12 cellular contexts compared by ENCODE assay signal in the genomic region with DNA sequence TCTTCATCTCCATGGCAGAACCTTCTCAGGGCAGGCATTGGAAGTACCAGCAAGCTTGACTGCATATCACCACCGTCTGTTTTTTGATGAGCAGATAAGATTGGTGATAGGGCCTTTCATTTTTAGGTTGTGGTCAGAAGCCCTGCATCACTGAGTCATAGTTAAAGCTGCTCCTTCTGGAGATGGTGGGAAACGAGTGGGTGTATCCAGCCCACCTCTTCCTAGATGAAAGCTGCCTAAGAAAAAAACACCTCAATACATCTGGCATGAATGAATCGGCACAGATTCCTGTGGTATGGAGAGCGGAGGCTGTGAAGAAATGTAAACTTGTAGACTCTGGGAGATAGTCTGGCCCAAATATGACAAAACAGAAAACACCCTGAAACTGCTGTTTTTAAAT.
DNase-seq lines count a peak whose midpoint lies in the region; ATAC-seq and TF ChIP-seq lines count a peak whose summit lies in the region.
"Had no signal": no experiment of that assay in that cellular context is flagged by ENCODE, and none has a peak within 500 bp of the region (broad histone marks: within the 10 kb centered on the region; RNA-seq: fewer than 3 reads in every experiment).

No MANE protein-coding gene starts in this region.

- no peaks in the 10 kb centered on the region for H3K27me3 Mint-ChIP-seq in WTC11 (ENCODE audit: low read depth)

- CTCF ChIA-PET in WTC11 (lab: Charles Lee) = no interaction called here

- DNase-seq in activated effector memory CD4-positive, alpha-beta T cell treated with anti-CD3 and anti-CD28 coated beads, Interleukin-2, amount 50 U/mL, for 16 hours = peak; percentile 70
- DNase-seq in activated effector memory CD4-positive, alpha-beta T cell treated with Interleukin-2 at 50 U/mL for 16 hours = no peak
- DNase-seq in activated T-cell treated with anti-CD3 and anti-CD28 coated beads for 48 hours (ENCODE audit: low read depth) (peak; percentile 21), fibroblast of the aortic adventitia (ENCODE audit: low read depth) (peak; percentile 12), WTC11 (ENCODE audit: low spot score) (no peak), DMS53 (lab: John Stamatoyannopoulos, UW) (no peak), NCI-H1092 (lab: John Stamatoyannopoulos, UW) (no peak)
- peak; percentile 9 for DNase-seq in stimulated activated naive CD8-positive, alpha-beta T cell treated with anti-CD3 and anti-CD28 coated beads, Interleukin-15, Interleukin-2, amounts not matched to agents 100 U/mL and 50 U/mL, for 24 hours
- DNase-seq: left colon; NCI-H1436; NK-92 treated with Interleukin-12 subunit alpha and Interleukin-12 subunit beta, amount 100 ng/mL, for 24 hours had no signal

- H3K9me3 Mint-ChIP-seq in WTC11 = peaks cover 2% of the 10 kb centered on the region; the same call in 1 of the 2 replicates

- no peaks in the 10 kb centered on the region for H3K4me1 Mint-ChIP-seq in WTC11
- H3K4me1 Mint-ChIP-seq: central memory CD8-positive, alpha-beta T cell had no signal

- ATAC-seq in stimulated activated naive CD8-positive, alpha-beta T cell treated with anti-CD3 and anti-CD28 coated beads, Interleukin-15, Interleukin-2, amounts not matched to agents 100 U/mL and 50 U/mL, for 24 hours = peak; percentile 60
- no peak for ATAC-seq in WTC11
- ATAC-seq: left colon had no signal

- POLR2A ChIA-PET in WTC11 (lab: Charles Lee) = no interaction called here

- no peak overlapping the region for H3K27ac Mint-ChIP-seq in WTC11

- no peak overlapping the region for H3K4me3 Mint-ChIP-seq in WTC11
- H3K4me3 Mint-ChIP-seq: central memory CD8-positive, alpha-beta T cell had no signal

- no peak for TF ChIP-seq CTCF in fibroblast of the aortic adventitia (IDR thresholded peaks at IDR 0.05; ENCODE audit: insufficient read depth, low read length)
- TF ChIP-seq CTCF in WTC11 (IDR thresholded peaks at IDR 0.05) = no peak

- no peak overlapping the region for H3K4me3 ChIP-seq in fibroblast of the aortic adventitia (ENCODE audit: low read depth, low read length)

- H3K36me3 Mint-ChIP-seq in WTC11 = no peaks in the 10 kb centered on the region

TF ChIP-seq in WTC11, 78 proteins besides CTCF, POLR2A, EP300 and RAD21:
- TF ChIP-seq ZBTB21 (CRISPR knock-in tag; IDR thresholded peaks at IDR 0.05; ENCODE audit: borderline replicate concordance) = no peak
- TF ChIP-seq, protein P1, sequence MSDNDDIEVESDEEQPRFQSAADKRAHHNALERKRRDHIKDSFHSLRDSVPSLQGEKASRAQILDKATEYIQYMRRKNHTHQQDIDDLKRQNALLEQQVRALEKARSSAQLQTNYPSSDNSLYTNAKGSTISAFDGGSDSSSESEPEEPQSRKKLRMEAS (CRISPR knock-in tag; IDR thresholded peaks at IDR 0.05) = no peak
- TF ChIP-seq, protein P2, sequence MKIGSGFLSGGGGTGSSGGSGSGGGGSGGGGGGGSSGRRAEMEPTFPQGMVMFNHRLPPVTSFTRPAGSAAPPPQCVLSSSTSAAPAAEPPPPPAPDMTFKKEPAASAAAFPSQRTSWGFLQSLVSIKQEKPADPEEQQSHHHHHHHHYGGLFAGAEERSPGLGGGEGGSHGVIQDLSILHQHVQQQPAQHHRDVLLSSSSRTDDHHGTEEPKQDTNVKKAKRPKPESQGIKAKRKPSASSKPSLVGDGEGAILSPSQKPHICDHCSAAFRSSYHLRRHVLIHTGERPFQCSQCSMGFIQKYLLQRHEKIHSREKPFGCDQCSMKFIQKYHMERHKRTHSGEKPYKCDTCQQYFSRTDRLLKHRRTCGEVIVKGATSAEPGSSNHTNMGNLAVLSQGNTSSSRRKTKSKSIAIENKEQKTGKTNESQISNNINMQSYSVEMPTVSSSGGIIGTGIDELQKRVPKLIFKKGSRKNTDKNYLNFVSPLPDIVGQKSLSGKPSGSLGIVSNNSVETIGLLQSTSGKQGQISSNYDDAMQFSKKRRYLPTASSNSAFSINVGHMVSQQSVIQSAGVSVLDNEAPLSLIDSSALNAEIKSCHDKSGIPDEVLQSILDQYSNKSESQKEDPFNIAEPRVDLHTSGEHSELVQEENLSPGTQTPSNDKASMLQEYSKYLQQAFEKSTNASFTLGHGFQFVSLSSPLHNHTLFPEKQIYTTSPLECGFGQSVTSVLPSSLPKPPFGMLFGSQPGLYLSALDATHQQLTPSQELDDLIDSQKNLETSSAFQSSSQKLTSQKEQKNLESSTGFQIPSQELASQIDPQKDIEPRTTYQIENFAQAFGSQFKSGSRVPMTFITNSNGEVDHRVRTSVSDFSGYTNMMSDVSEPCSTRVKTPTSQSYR (CRISPR knock-in tag; IDR thresholded peaks at IDR 0.05) = no peak
- TF ChIP-seq, protein P3, sequence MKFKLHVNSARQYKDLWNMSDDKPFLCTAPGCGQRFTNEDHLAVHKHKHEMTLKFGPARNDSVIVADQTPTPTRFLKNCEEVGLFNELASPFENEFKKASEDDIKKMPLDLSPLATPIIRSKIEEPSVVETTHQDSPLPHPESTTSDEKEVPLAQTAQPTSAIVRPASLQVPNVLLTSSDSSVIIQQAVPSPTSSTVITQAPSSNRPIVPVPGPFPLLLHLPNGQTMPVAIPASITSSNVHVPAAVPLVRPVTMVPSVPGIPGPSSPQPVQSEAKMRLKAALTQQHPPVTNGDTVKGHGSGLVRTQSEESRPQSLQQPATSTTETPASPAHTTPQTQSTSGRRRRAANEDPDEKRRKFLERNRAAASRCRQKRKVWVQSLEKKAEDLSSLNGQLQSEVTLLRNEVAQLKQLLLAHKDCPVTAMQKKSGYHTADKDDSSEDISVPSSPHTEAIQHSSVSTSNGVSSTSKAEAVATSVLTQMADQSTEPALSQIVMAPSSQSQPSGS (CRISPR knock-in tag; IDR thresholded peaks at IDR 0.05; ENCODE audit: borderline replicate concordance, low read depth) = no peak
- TF ChIP-seq RORB (CRISPR knock-in tag; IDR thresholded peaks at IDR 0.05) = no peak
- TF ChIP-seq, protein P4, sequence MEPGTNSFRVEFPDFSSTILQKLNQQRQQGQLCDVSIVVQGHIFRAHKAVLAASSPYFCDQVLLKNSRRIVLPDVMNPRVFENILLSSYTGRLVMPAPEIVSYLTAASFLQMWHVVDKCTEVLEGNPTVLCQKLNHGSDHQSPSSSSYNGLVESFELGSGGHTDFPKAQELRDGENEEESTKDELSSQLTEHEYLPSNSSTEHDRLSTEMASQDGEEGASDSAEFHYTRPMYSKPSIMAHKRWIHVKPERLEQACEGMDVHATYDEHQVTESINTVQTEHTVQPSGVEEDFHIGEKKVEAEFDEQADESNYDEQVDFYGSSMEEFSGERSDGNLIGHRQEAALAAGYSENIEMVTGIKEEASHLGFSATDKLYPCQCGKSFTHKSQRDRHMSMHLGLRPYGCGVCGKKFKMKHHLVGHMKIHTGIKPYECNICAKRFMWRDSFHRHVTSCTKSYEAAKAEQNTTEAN (CRISPR knock-in tag; IDR thresholded peaks at IDR 0.05) = no peak
- TF ChIP-seq, protein P5, sequence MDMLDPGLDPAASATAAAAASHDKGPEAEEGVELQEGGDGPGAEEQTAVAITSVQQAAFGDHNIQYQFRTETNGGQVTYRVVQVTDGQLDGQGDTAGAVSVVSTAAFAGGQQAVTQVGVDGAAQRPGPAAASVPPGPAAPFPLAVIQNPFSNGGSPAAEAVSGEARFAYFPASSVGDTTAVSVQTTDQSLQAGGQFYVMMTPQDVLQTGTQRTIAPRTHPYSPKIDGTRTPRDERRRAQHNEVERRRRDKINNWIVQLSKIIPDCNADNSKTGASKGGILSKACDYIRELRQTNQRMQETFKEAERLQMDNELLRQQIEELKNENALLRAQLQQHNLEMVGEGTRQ (CRISPR knock-in tag; IDR thresholded peaks at IDR 0.05) = no peak
- no peak for TF ChIP-seq GRHL2 (CRISPR knock-in tag; IDR thresholded peaks at IDR 0.05; ENCODE audit: insufficient replicate concordance, severe bottlenecking)
- TF ChIP-seq, protein P6, sequence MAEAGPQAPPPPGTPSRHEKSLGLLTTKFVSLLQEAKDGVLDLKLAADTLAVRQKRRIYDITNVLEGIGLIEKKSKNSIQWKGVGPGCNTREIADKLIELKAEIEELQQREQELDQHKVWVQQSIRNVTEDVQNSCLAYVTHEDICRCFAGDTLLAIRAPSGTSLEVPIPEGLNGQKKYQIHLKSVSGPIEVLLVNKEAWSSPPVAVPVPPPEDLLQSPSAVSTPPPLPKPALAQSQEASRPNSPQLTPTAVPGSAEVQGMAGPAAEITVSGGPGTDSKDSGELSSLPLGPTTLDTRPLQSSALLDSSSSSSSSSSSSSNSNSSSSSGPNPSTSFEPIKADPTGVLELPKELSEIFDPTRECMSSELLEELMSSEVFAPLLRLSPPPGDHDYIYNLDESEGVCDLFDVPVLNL (CRISPR knock-in tag; IDR thresholded peaks at IDR 0.05; ENCODE audit: borderline replicate concordance, low read depth) = no peak
- no peak for TF ChIP-seq JUN (CRISPR knock-in tag; IDR thresholded peaks at IDR 0.05)
TF ChIP-seq in WTC11: peak in this region for 0.

Comparison
In these comparisons a context has a peak if more than half of its experiments do, and no peak if none do; other contexts are left out.
1. DNase-seq: peak in activated effector memory CD4-positive, alpha-beta T cell treated with anti-CD3 and anti-CD28 coated beads, Interleukin-2, amount 50 U/mL, for 16 hours (single experiment), activated T-cell treated with anti-CD3 and anti-CD28 coated beads for 48 hours (single experiment), fibroblast of the aortic adventitia (single experiment) and stimulated activated naive CD8-positive, alpha-beta T cell treated with anti-CD3 and anti-CD28 coated beads, Interleukin-15, Interleukin-2, amounts not matched to agents 100 U/mL and 50 U/mL, for 24 hours (single experiment); none in activated effector memory CD4-positive, alpha-beta T cell treated with Interleukin-2 at 50 U/mL for 16 hours (single experiment), WTC11 (single experiment), DMS53 (single experiment) and NCI-H1092 (single experiment).